Comparison of ENCODE assay signal across 8 cellular contexts in genomic region chr7:16695621-16696237, GRCh38. TPM values are rescaled to one million over a fixed set of nuclear protein-coding genes. Genes with fewer than 3 reads are reported as not detected.
DNase-seq lines count a peak whose midpoint lies in the region; ATAC-seq, FAIRE-seq and TF ChIP-seq lines count a peak whose summit lies in the region.

No MANE protein-coding gene starts in this region.

- no peaks in the 10 kb centered on the region for H3K9me3 ChIP-seq in GM23248 (ENCODE audit: low read depth)
- no peaks in the 10 kb centered on the region for H3K9me3 ChIP-seq in breast epithelium

- TF ChIP-seq POLR2A in breast epithelium (IDR thresholded peaks at IDR 0.05): no peak
- no peak for TF ChIP-seq POLR2A in GM12892 (IDR thresholded peaks at IDR 0.05; ENCODE audit: low read depth, low read length)

- H3K9me2 ChIP-seq in GM23248 (ENCODE audit: insufficient read depth): no peaks in the 10 kb centered on the region

- no peaks in the 10 kb centered on the region for H3K27me3 ChIP-seq in GM23248 (replicated peaks; ENCODE audit: insufficient read depth)
- no peaks in the 10 kb centered on the region for H3K27me3 ChIP-seq in breast epithelium

- H2AFZ ChIP-seq in GM23248: no peak overlapping the region

- peaks cover 77% of the 10 kb centered on the region for H3K36me3 Mint-ChIP-seq in activated CD4-positive, alpha-beta T cell treated with anti-CD3 and anti-CD28 coated beads, Interleukin-2, amount 10 ng/mL, durations not matched to agents 24 days and 14 days (ENCODE audit: low read depth)

- H3K4me1 Mint-ChIP-seq in activated CD4-positive, alpha-beta T cell treated with anti-CD3 and anti-CD28 coated beads, Interleukin-2, amount 10 ng/mL, durations not matched to agents 24 days and 14 days: peaks cover 3% of the 10 kb centered on the region

- H3K4me1 ChIP-seq in GM23248 (ENCODE audit: insufficient read depth) (peaks cover 18% of the 10 kb centered on the region), breast epithelium (no peaks in the 10 kb centered on the region)

- DNase-seq in DMS114 treated with DMSO at 0.1 percent for 48 hours (lab: John Stamatoyannopoulos, UW; ENCODE audit: unreplicated experiment): peak; percentile 40
- DNase-seq in GM23248: peak; percentile 76
- peak; percentile 49 for DNase-seq in NCI-H2196 (lab: John Stamatoyannopoulos, UW; ENCODE audit: unreplicated experiment)
- DNase-seq in breast epithelium (ENCODE audit: low spot score in 2 of 2): peak in 1 of 2 donors; percentile 36
- DNase-seq in kidney tubule cell (ENCODE audit: low spot score): peak; percentile 70
- DNase-seq in GM12892 (ENCODE audit: insufficient read length): no peak
- no peak for DNase-seq in activated CD4-positive, alpha-beta T cell treated with anti-CD3 and anti-CD28 coated beads, Interleukin-2, amount 10 ng/mL, durations not matched to agents 24 days and 14 days

- no peak for ATAC-seq in activated CD4-positive, CD25-positive, alpha-beta regulatory T cell treated with anti-CD3 and anti-CD28 coated beads, Interleukin-2, amount 50 U/mL, for 24 hours

- no peak for FAIRE-seq in GM12892 (lab: Jason Lieb, UNC)

- intact Hi-C loops in breast epithelium (cut with DNase I; ENCODE audit: low total_unique reads): no loop called here
- intact Hi-C loops in activated CD4-positive, alpha-beta T cell treated with anti-CD3 and anti-CD28 coated beads, Interleukin-2, amount 10 ng/mL, durations not matched to agents 24 days and 14 days (cut with micrococcal nuclease): loop anchor here (5.0 kb wide), 2 partner anchors 57 to 222 kb away; partner anchors contain the start of gene TSPAN13

- H3K27ac ChIP-seq in GM23248: no peak overlapping the region
- H3K27ac ChIP-seq in breast epithelium: no peak overlapping the region

- peaks cover 4% of the 10 kb centered on the region; the same call in 1 of the 2 replicates for H3F3A ChIP-seq in GM23248 (ENCODE audit: insufficient read depth)

- H3K4me3 Mint-ChIP-seq in activated CD4-positive, alpha-beta T cell treated with anti-CD3 and anti-CD28 coated beads, Interleukin-2, amount 10 ng/mL, durations not matched to agents 24 days and 14 days: no peak overlapping the region

- in situ Hi-C loops in GM23248 (cut with MboI): loop anchor here (5.0 kb wide), 1 partner anchor 222 kb away; no protein-coding TSS in a partner anchor

- H3K36me3 ChIP-seq in GM23248 (ENCODE audit: low read depth): peaks cover 9% of the 10 kb centered on the region
- no peaks in the 10 kb centered on the region for H3K36me3 ChIP-seq in breast epithelium

- no peak overlapping the region for H3K27ac Mint-ChIP-seq in activated CD4-positive, alpha-beta T cell treated with anti-CD3 and anti-CD28 coated beads, Interleukin-2, amount 10 ng/mL, durations not matched to agents 24 days and 14 days

- WGBS in GM23248 (ENCODE audit: low coverage in 1 of 2, low lambda C conversion rate in 2 of 2, missing lambda C conversion rate in 2 of 2), 2 experiments: 64 to 65% methylated on average over 4 of the region's 4 CpGs

- H3K9me3 Mint-ChIP-seq in activated CD4-positive, alpha-beta T cell treated with anti-CD3 and anti-CD28 coated beads, Interleukin-2, amount 10 ng/mL, durations not matched to agents 24 days and 14 days: no peaks in the 10 kb centered on the region

- TF ChIP-seq CTCF in breast epithelium (IDR thresholded peaks at IDR 0.05): peak; percentile 24 to 68 (median 56)

- no peak overlapping the region for H3K4me3 ChIP-seq in GM23248
- H3K4me3 ChIP-seq in breast epithelium: no peak overlapping the region

- H3K4me2 ChIP-seq in GM23248 (ENCODE audit: unreplicated experiment): no peak overlapping the region

- H3K79me2 ChIP-seq in GM23248 (ENCODE audit: insufficient read depth): no peaks in the 10 kb centered on the region

- no peaks in the 10 kb centered on the region for H4K20me1 ChIP-seq in GM23248 (ENCODE audit: insufficient read depth)

- H3K27me3 Mint-ChIP-seq in activated CD4-positive, alpha-beta T cell treated with anti-CD3 and anti-CD28 coated beads, Interleukin-2, amount 10 ng/mL, durations not matched to agents 24 days and 14 days: no peaks in the 10 kb centered on the region

- no peak overlapping the region for H3K9ac ChIP-seq in GM23248

RNA-seq across cellular contexts. Expression of gene BZW2, which starts 49.7 kb away (rescaled TPM):
- total RNA-seq in GM23248 (2014; rRNA removed; shearing (Covaris generic)): 54.1 and 61.0 TPM in 2 replicates
- 60.9 and 64.3 TPM in 2 replicates for polyA plus RNA-seq in GM23248 (2016; fragmentation: Nextera tagmentation; extraction: Ambion mirVana)
- total RNA-seq in breast epithelium: 10 to 100 TPM; 55.7 to 68.8 (median 68.2) TPM
- 6.8 TPM for polyA plus RNA-seq in GM12892 (2012; ENCODE audit: missing spikeins)
- total RNA-seq in activated CD4-positive, alpha-beta T cell treated with anti-CD3 and anti-CD28 coated beads, Interleukin-2, amount 10 ng/mL, durations not matched to agents 24 days and 14 days: 104 and 113 TPM in 2 replicates

RNA-seq across cellular contexts. Expression of gene ANKMY2, which starts 50.2 kb away (rescaled TPM):
- total RNA-seq in GM23248 (2014; rRNA removed; shearing (Covaris generic)): 23.0 and 23.1 TPM in 2 replicates
- polyA plus RNA-seq in GM23248 (2016; fragmentation: Nextera tagmentation; extraction: Ambion mirVana): 19.3 and 22.1 TPM in 2 replicates
- 10 to 100 TPM; 14.9 to 24.4 (median 18.4) TPM for total RNA-seq in breast epithelium
- 0.28 TPM for polyA plus RNA-seq in GM12892 (2012; ENCODE audit: missing spikeins)
- 8.0 and 8.7 TPM in 2 replicates for total RNA-seq in activated CD4-positive, alpha-beta T cell treated with anti-CD3 and anti-CD28 coated beads, Interleukin-2, amount 10 ng/mL, durations not matched to agents 24 days and 14 days

RNA-seq across cellular contexts. Expression of gene TSPAN13, which starts 57.8 kb away (rescaled TPM):
- 4.2 and 6.2 TPM in 2 replicates for total RNA-seq in GM23248 (2014; rRNA removed; shearing (Covaris generic))
- 9.0 and 10.2 TPM in 2 replicates for polyA plus RNA-seq in GM23248 (2016; fragmentation: Nextera tagmentation; extraction: Ambion mirVana)
- total RNA-seq in breast epithelium: 10 to 100 TPM; 10.2 to 73.8 (median 42.6) TPM
- polyA plus RNA-seq in GM12892 (2012; ENCODE audit: missing spikeins): not detected
- 0.91 and 1.1 TPM in 2 replicates for total RNA-seq in activated CD4-positive, alpha-beta T cell treated with anti-CD3 and anti-CD28 coated beads, Interleukin-2, amount 10 ng/mL, durations not matched to agents 24 days and 14 days

Comparison
In these comparisons a context has a peak if more than half of its experiments do, and no peak if none do; other contexts are left out.
1. DNase-seq: peak in DMS114 treated with DMSO at 0.1 percent for 48 hours (single experiment), GM23248 (single experiment), NCI-H2196 (single experiment) and kidney tubule cell (single experiment); none in GM12892 (single experiment) and activated CD4-positive, alpha-beta T cell treated with anti-CD3 and anti-CD28 coated beads, Interleukin-2, amount 10 ng/mL, durations not matched to agents 24 days and 14 days (single experiment).